23 cellular contexts compared by ENCODE assay signal in the genomic region with DNA sequence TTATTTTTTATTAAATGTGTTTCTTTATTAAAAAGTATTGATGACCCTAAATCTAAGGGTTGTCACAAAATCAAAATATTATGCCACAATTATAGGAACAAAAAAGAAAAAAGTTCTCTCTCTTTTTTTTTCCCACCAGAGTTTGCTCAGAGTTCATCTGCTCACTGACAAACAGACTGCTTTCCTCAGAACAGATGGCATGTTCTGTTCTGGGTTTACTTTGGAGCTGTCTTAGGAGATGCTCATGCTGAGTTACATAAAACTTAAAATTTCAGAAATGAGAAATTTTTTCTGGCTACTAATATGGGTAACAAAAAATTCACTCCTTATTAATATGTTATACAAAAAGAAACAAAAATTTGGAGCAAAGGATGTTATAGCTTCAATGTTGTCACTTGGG.
"Had no signal": no experiment of that assay in that cellular context is flagged by ENCODE, and none has a peak within 500 bp of the region (broad histone marks: within the 10 kb centered on the region; RNA-seq: fewer than 3 reads in every experiment).

No MANE protein-coding gene starts in this region.

- H3K4me1 ChIP-seq: tibial artery had no signal

- H3K27ac ChIP-seq: coronary artery, ovary, spleen, tibial artery had no signal

- H3K4me1 Mint-ChIP-seq: memory B cell, nephron had no signal

- H3K27me3 Mint-ChIP-seq: activated CD4-positive, alpha-beta T cell treated with anti-CD3 and anti-CD28 coated beads, Interleukin-2, amount 10 ng/mL, durations not matched to agents 7 days and 5 days; activated naive CD4-positive, alpha-beta T cell treated with anti-CD3 and anti-CD28 coated beads, Interleukin-2, amount 10 ng/mL, durations not matched to agents 7 days and 5 days; memory B cell had no signal

- ATAC-seq: activated CD4-positive, CD25-positive, alpha-beta regulatory T cell treated with anti-CD3 and anti-CD28 coated beads, Interleukin-2, amount 50 U/mL, for 24 hours; activated CD8-positive, alpha-beta T cell treated with anti-CD3 and anti-CD28 coated beads, Interleukin-2, amount 10 ng/mL, durations not matched to agents 7 days and 5 days; left cardiac atrium had no signal

- H3K27ac Mint-ChIP-seq: activated CD8-positive, alpha-beta T cell treated with anti-CD3 and anti-CD28 coated beads, Interleukin-2, amount 10 ng/mL, durations not matched to agents 7 days and 5 days; memory B cell; nephron; T-helper 2 cell treated with Interferon-gamma antibody and Interleukin-4, amounts not matched to agents 5 μg/mL and 100 μg/mL, for 36 hours had no signal

- H3K27me3 ChIP-seq: esophagus squamous epithelium, heart right ventricle, neutrophil, ovary, spleen, tibial artery had no signal

- DNase-seq: activated CD4-positive, alpha-beta T cell treated with anti-CD3 and anti-CD28 coated beads, Interleukin-2, amount 10 ng/mL, durations not matched to agents 7 days and 5 days; activated CD8-positive, alpha-beta T cell treated with anti-CD3 and anti-CD28 coated beads, Interleukin-2, amount 10 ng/mL, durations not matched to agents 7 days and 5 days; activated effector memory CD4-positive, alpha-beta T cell treated with Interleukin-2 at 50 U/mL for 16 hours; activated naive CD4-positive, alpha-beta T cell treated with anti-CD3 and anti-CD28 coated beads, Interleukin-2, amount 10 ng/mL, durations not matched to agents 7 days and 5 days; activated T-cell treated with anti-CD3 and anti-CD28 coated beads, Interleukin-2, amount 50 U/mL, for 1 hour; amygdala; cerebellar nuclear complex; esophagus squamous epithelium; heart right ventricle; islet precursor cell; left cardiac atrium; ovary; spleen; stimulated activated CD4-positive, alpha-beta T cell treated with anti-CD3 and anti-CD28 coated beads, Interleukin-4, amount 100 ng/mL, for 1 hour; stimulated activated naive CD4-positive, alpha-beta T cell treated with Interleukin-2 at 50 U/mL for 16 hours; tibial artery had no signal

- H3K9me3 ChIP-seq: esophagus squamous epithelium, heart right ventricle, neutrophil, ovary, prostate gland, spleen, tibial artery had no signal

- H3K9me3 Mint-ChIP-seq: activated CD4-positive, alpha-beta T cell treated with anti-CD3 and anti-CD28 coated beads, Interleukin-2, amount 10 ng/mL, durations not matched to agents 7 days and 5 days; activated naive CD4-positive, alpha-beta T cell treated with anti-CD3 and anti-CD28 coated beads, Interleukin-2, amount 10 ng/mL, durations not matched to agents 7 days and 5 days; memory B cell; nephron; T-helper 2 cell treated with Interferon-gamma antibody and Interleukin-4, amounts not matched to agents 5 μg/mL and 100 μg/mL, for 36 hours had no signal

- H3K4me3 ChIP-seq: coronary artery, esophagus squamous epithelium, heart right ventricle, ovary, prostate gland, spleen, tibial artery had no signal

- H3K4me3 Mint-ChIP-seq: activated CD4-positive, alpha-beta T cell treated with anti-CD3 and anti-CD28 coated beads, Interleukin-2, amount 10 ng/mL, durations not matched to agents 7 days and 5 days; activated CD8-positive, alpha-beta T cell treated with anti-CD3 and anti-CD28 coated beads, Interleukin-2, amount 10 ng/mL, durations not matched to agents 7 days and 5 days; activated naive CD4-positive, alpha-beta T cell treated with anti-CD3 and anti-CD28 coated beads, Interleukin-2, amount 10 ng/mL, durations not matched to agents 7 days and 5 days; memory B cell; nephron; T-helper 2 cell treated with Interferon-gamma antibody and Interleukin-4, amounts not matched to agents 5 μg/mL and 100 μg/mL, for 36 hours had no signal

- H3K36me3 ChIP-seq: ovary, prostate gland had no signal
